12 cellular contexts compared by ENCODE assay signal in genomic region chr3:188208751-188209433, GRCh38. TPM values are rescaled to one million over a fixed set of nuclear protein-coding genes. Genes with fewer than 3 reads are reported as not detected.
DNase-seq lines count a peak whose midpoint lies in the region; ATAC-seq and TF ChIP-seq lines count a peak whose summit lies in the region.
"Had no signal": no experiment of that assay in that cellular context is flagged by ENCODE, and none has a peak within 500 bp of the region (broad histone marks: within the 10 kb centered on the region; RNA-seq: fewer than 3 reads in every experiment).

No MANE protein-coding gene starts in this region.

- H3K79me2 ChIP-seq in GM23338 (replicated peaks; ENCODE audit: insufficient read depth) (peaks cover 44% of the 10 kb centered on the region), hepatocyte (peaks cover 94% of the 10 kb centered on the region)

- H3F3A ChIP-seq in GM23338 (replicated peaks; ENCODE audit: low read depth): 0 out of 2 replicates have a peak, but pooled peaks cover 3% of the 10 kb centered on the region

- H3K9me3 ChIP-seq in hepatocyte (ENCODE audit: low read depth): no peaks in the 10 kb centered on the region

- DNase-seq in GM23338 (ENCODE audit: low spot score): no peak
- DNase-seq in WTC11 (ENCODE audit: low spot score): no peak
- DNase-seq in hepatocyte (ENCODE audit: low spot score): no peak
- DNase-seq in stimulated activated naive B cell treated with anti-CD40 and anti-IgM and Interleukin-4, amounts not matched to agents 10 μg/mL and 1 μg/mL and 100 μg/mL, for 72 hours: no peak
- no peak for DNase-seq in activated naive CD4-positive, alpha-beta T cell treated with anti-CD3 and anti-CD28 coated beads, Interleukin-2, amount 10 ng/mL, durations not matched to agents 7 days and 5 days
- DNase-seq in left lobe of liver (ENCODE audit: low spot score): no peak
- no peak for DNase-seq in NCI-H2081 (lab: John Stamatoyannopoulos, UW)
- DNase-seq: activated CD8-positive, alpha-beta memory T cell treated with anti-CD3 and anti-CD28 coated beads, Interleukin-2, amount 50 U/mL, for 4 hours; activated naive CD8-positive, alpha-beta T cell treated with anti-CD3 and anti-CD28 coated beads, Interleukin-2, amount 50 U/mL, for 24 hours; NCI-H1092 treated with DMSO at 0.1 percent for 48 hours; NCI-H524 treated with DMSO at 0.1 percent for 48 hours had no signal

- POLR2A ChIA-PET in WTC11 (lab: Charles Lee): interaction anchor here (0.5 kb wide), 1 partner anchor 55 kb away, joined by 3 read pairs; no protein-coding TSS in a partner anchor

- no peak overlapping the region for H2AFZ ChIP-seq in GM23338
- no peak overlapping the region for H2AFZ ChIP-seq in hepatocyte

- no peak overlapping the region for H3K4me3 ChIP-seq in GM23338
- no peak overlapping the region for H3K4me3 ChIP-seq in hepatocyte

- H3K36me3 Mint-ChIP-seq in GM23338 (ENCODE audit: low read depth): no peaks in the 10 kb centered on the region; the same call in 2 of the 3 replicates
- no peaks in the 10 kb centered on the region for H3K36me3 Mint-ChIP-seq in WTC11
- peaks cover 12 to 33% of the 10 kb centered on the region in 2 donors for H3K36me3 Mint-ChIP-seq in stimulated activated naive B cell treated with anti-CD40 and anti-IgM and Interleukin-4, amounts not matched to agents 10 μg/mL and 1 μg/mL and 100 μg/mL, for 72 hours
- H3K36me3 Mint-ChIP-seq in activated naive CD4-positive, alpha-beta T cell treated with anti-CD3 and anti-CD28 coated beads, Interleukin-2, amount 10 ng/mL, durations not matched to agents 7 days and 5 days: peaks cover 55% of the 10 kb centered on the region

- peaks cover 5% of the 10 kb centered on the region for H3K27me3 Mint-ChIP-seq in GM23338 (ENCODE audit: insufficient read depth, low read depth, poor library complexity)
- no peaks in the 10 kb centered on the region for H3K27me3 Mint-ChIP-seq in WTC11 (ENCODE audit: low read depth)
- no peaks in the 10 kb centered on the region for H3K27me3 Mint-ChIP-seq in stimulated activated naive B cell treated with anti-CD40 and anti-IgM and Interleukin-4, amounts not matched to agents 10 μg/mL and 1 μg/mL and 100 μg/mL, for 72 hours
- H3K27me3 Mint-ChIP-seq in activated naive CD4-positive, alpha-beta T cell treated with anti-CD3 and anti-CD28 coated beads, Interleukin-2, amount 10 ng/mL, durations not matched to agents 7 days and 5 days: no peaks in the 10 kb centered on the region
- H3K27me3 Mint-ChIP-seq: activated naive CD8-positive, alpha-beta T cell treated with anti-CD3 and anti-CD28 coated beads, Interleukin-2, amount 50 U/mL, for 24 hours had no signal

- CTCF ChIA-PET in WTC11 (lab: Charles Lee): interaction anchor here (0.6 to 4.5 kb wide), 4 partner anchors 26 to 540 kb away, joined by 3 to 29 read pairs (median 4); no protein-coding TSS in a partner anchor
- CTCF ChIA-PET in activated naive CD4-positive, alpha-beta T cell treated with anti-CD3 and anti-CD28 coated beads, Interleukin-2, amount 10 ng/mL, durations not matched to agents 7 days and 5 days (lab: Charles Lee): no interaction called here

- no peaks in the 10 kb centered on the region for H3K27me3 ChIP-seq in GM23338 (ENCODE audit: insufficient read depth)
- no peaks in the 10 kb centered on the region for H3K27me3 ChIP-seq in hepatocyte

- H3K4me1 ChIP-seq in GM23338 (ENCODE audit: insufficient read depth) (peaks cover 16% of the 10 kb centered on the region), hepatocyte (ENCODE audit: insufficient read depth) (peaks cover 29% of the 10 kb centered on the region)

- no peaks in the 10 kb centered on the region for H3K9me3 Mint-ChIP-seq in GM23338
- no peaks in the 10 kb centered on the region for H3K9me3 Mint-ChIP-seq in WTC11
- H3K9me3 Mint-ChIP-seq in stimulated activated naive B cell treated with anti-CD40 and anti-IgM and Interleukin-4, amounts not matched to agents 10 μg/mL and 1 μg/mL and 100 μg/mL, for 72 hours: no peaks in the 10 kb centered on the region
- H3K9me3 Mint-ChIP-seq in activated naive CD4-positive, alpha-beta T cell treated with anti-CD3 and anti-CD28 coated beads, Interleukin-2, amount 10 ng/mL, durations not matched to agents 7 days and 5 days: no peaks in the 10 kb centered on the region
- H3K9me3 Mint-ChIP-seq: activated naive CD8-positive, alpha-beta T cell treated with anti-CD3 and anti-CD28 coated beads, Interleukin-2, amount 50 U/mL, for 24 hours had no signal

- peak overlapping the region; percentile 60 for H3K27ac Mint-ChIP-seq in GM23338
- H3K27ac Mint-ChIP-seq in WTC11: peak overlapping the region; percentile 27; the same call in 1 of the 2 replicates
- peak overlapping the region; percentile 9 for H3K27ac Mint-ChIP-seq in stimulated activated naive B cell treated with anti-CD40 and anti-IgM and Interleukin-4, amounts not matched to agents 10 μg/mL and 1 μg/mL and 100 μg/mL, for 72 hours
- no peak overlapping the region for H3K27ac Mint-ChIP-seq in activated naive CD4-positive, alpha-beta T cell treated with anti-CD3 and anti-CD28 coated beads, Interleukin-2, amount 10 ng/mL, durations not matched to agents 7 days and 5 days
- H3K27ac Mint-ChIP-seq: activated naive CD8-positive, alpha-beta T cell treated with anti-CD3 and anti-CD28 coated beads, Interleukin-2, amount 50 U/mL, for 24 hours had no signal

- H3K27ac ChIP-seq in GM23338 (ENCODE audit: low read depth) (0 out of 2 replicates have a peak overlapping the region, but pooled peaks have one; percentile 75), hepatocyte (peak overlapping the region; percentile 16)

- H3K4me3 Mint-ChIP-seq in GM23338: no peak overlapping the region; the same call in 2 of the 3 replicates
- no peak overlapping the region for H3K4me3 Mint-ChIP-seq in WTC11
- H3K4me3 Mint-ChIP-seq in stimulated activated naive B cell treated with anti-CD40 and anti-IgM and Interleukin-4, amounts not matched to agents 10 μg/mL and 1 μg/mL and 100 μg/mL, for 72 hours: no peak overlapping the region
- H3K4me3 Mint-ChIP-seq in activated naive CD4-positive, alpha-beta T cell treated with anti-CD3 and anti-CD28 coated beads, Interleukin-2, amount 10 ng/mL, durations not matched to agents 7 days and 5 days: no peak overlapping the region
- H3K4me3 Mint-ChIP-seq: activated naive CD8-positive, alpha-beta T cell treated with anti-CD3 and anti-CD28 coated beads, Interleukin-2, amount 50 U/mL, for 24 hours had no signal

- H3K9me2 ChIP-seq in GM23338 (ENCODE audit: insufficient read depth) (no peaks in the 10 kb centered on the region; the same call in 1 of the 2 replicates), hepatocyte (replicated peaks; ENCODE audit: insufficient read depth) (no peaks in the 10 kb centered on the region)

- H3K36me3 ChIP-seq in GM23338 (ENCODE audit: insufficient read depth) (no peaks in the 10 kb centered on the region), hepatocyte (replicated peaks; ENCODE audit: insufficient read depth, low read depth) (no peaks in the 10 kb centered on the region)

- 85% methylated on average over 5 of the region's 5 CpGs for WGBS in hepatocyte (ENCODE audit: low lambda C conversion rate, missing lambda C conversion rate)

- H4K20me1 ChIP-seq in GM23338 (replicated peaks; ENCODE audit: insufficient read depth) (peaks cover under 1% of the 10 kb centered on the region; the same call in 1 of the 2 replicates), hepatocyte (ENCODE audit: insufficient read depth, poor library complexity, severe bottlenecking) (peaks cover 3% of the 10 kb centered on the region)

- ATAC-seq in GM23338 (no peak), WTC11 (no peak), left lobe of liver (no peak)
- ATAC-seq in stimulated activated naive B cell treated with anti-CD40 and anti-IgM and Interleukin-4, amounts not matched to agents 10 μg/mL and 1 μg/mL and 100 μg/mL, for 72 hours (replicated peaks): no peak
- ATAC-seq: activated naive CD8-positive, alpha-beta T cell treated with anti-CD3 and anti-CD28 coated beads, Interleukin-2, amount 50 U/mL, for 24 hours; Right ventricle myocardium inferior had no signal

- TF ChIP-seq CTCF in GM23338 (conservative IDR thresholded peaks at IDR 0.05; ENCODE audit: low read depth in 2 of 2) (no peak), WTC11 (IDR thresholded peaks at IDR 0.05) (no peak), hepatocyte (IDR thresholded peaks at IDR 0.05; ENCODE audit: poor library complexity) (no peak)

- H3K4me1 Mint-ChIP-seq in GM23338 (peaks cover 41% of the 10 kb centered on the region), WTC11 (peaks cover 39% of the 10 kb centered on the region)
- H3K4me1 Mint-ChIP-seq in stimulated activated naive B cell treated with anti-CD40 and anti-IgM and Interleukin-4, amounts not matched to agents 10 μg/mL and 1 μg/mL and 100 μg/mL, for 72 hours: peaks cover 25 to 48% of the 10 kb centered on the region in 2 donors
- peaks cover 20% of the 10 kb centered on the region for H3K4me1 Mint-ChIP-seq in activated naive CD4-positive, alpha-beta T cell treated with anti-CD3 and anti-CD28 coated beads, Interleukin-2, amount 10 ng/mL, durations not matched to agents 7 days and 5 days

- peak overlapping the region; percentile 30; the same call in 1 of the 2 replicates for H3K4me2 ChIP-seq in GM23338
- H3K4me2 ChIP-seq in hepatocyte: no peak overlapping the region

TF ChIP-seq in WTC11, 78 proteins besides CTCF, POLR2A, EP300 and RAD21 (continues in another document):
- TF ChIP-seq EMX1 (CRISPR knock-in tag; IDR thresholded peaks at IDR 0.05): no peak
- no peak for TF ChIP-seq NFE2L1 (CRISPR knock-in tag; IDR thresholded peaks at IDR 0.05)
- TF ChIP-seq TEAD4 (CRISPR knock-in tag; IDR thresholded peaks at IDR 0.05): no peak
- TF ChIP-seq E2F1 (CRISPR knock-in tag; IDR thresholded peaks at IDR 0.05): no peak
- no peak for TF ChIP-seq SMAD4 (CRISPR knock-in tag; IDR thresholded peaks at IDR 0.05)

RNA-seq across cellular contexts. Expression of gene LPP, which starts 54.9 kb away (rescaled TPM):
- total RNA-seq in GM23338 (2014; rRNA removed; shearing (Covaris generic)): 35.2 and 36.2 TPM in 2 replicates
- polyA plus RNA-seq in GM23338 (2016; fragmentation: Nextera tagmentation; extraction: Ambion mirVana): 18.1 and 23.0 TPM in 2 replicates
- 49.2 to 55.6 TPM (median 49.6 TPM) in 3 replicates for total RNA-seq in WTC11 (2021)
- 67.7 and 73.8 TPM in 2 replicates for total RNA-seq in hepatocyte
- 46.9 and 53.2 TPM in 2 replicates for polyA plus RNA-seq in hepatocyte
- total RNA-seq in left lobe of liver: 63.6 TPM
